ENCODE assay signal across 10 cellular contexts in the genomic region with DNA sequence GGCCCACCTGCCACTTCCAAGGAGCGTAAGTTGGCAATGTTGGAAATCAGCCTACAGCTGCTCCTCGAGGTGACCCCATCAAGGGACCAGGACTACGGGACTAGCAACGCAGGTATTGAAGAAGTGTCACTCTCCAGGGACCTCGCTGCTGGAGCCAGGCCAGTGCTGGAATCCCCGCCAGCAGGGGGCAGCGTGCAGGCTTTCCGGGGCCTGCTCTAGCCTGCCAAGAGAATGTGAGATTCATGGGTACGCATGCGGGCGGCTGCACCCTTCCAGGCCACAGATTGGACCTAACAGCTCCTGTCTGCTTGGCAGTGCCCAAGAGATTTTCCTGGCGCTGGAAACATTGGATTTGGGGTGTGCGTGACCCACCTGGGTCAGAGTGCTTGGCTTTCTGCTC.
DNase-seq lines count a peak whose midpoint lies in the region; ATAC-seq and TF ChIP-seq lines count a peak whose summit lies in the region.
"Had no signal": no experiment of that assay in that cellular context is flagged by ENCODE, and none has a peak within 500 bp of the region (broad histone marks: within the 10 kb centered on the region; RNA-seq: fewer than 3 reads in every experiment).

No MANE protein-coding gene starts in this region.

- peak; percentile 56 for TF ChIP-seq CTCF in epithelial cell of proximal tubule (conservative IDR thresholded peaks at IDR 0.05; ENCODE audit: low read depth, low read length)

- no peak for ATAC-seq in GM21515 (IDR thresholded peaks at IDR 0.05; ENCODE audit: unreplicated experiment)
- no peak for ATAC-seq in HG03469 (IDR thresholded peaks at IDR 0.05; ENCODE audit: unreplicated experiment)

- H3K4me3 ChIP-seq in epithelial cell of proximal tubule (ENCODE audit: low read depth, low read length): no peak overlapping the region
- H3K4me3 ChIP-seq: SK-N-MC had no signal

- peak; percentile 68 for DNase-seq in activated CD8-positive, alpha-beta memory T cell treated with anti-CD3 and anti-CD28 coated beads, Interleukin-2, amount 50 U/mL, for 48 hours
- no peak for DNase-seq in activated CD8-positive, alpha-beta memory T cell treated with anti-CD3 and anti-CD28 coated beads for 24 hours
- peak; percentile 34 for DNase-seq in NCI-H345 (lab: John Stamatoyannopoulos, UW)
- DNase-seq in epithelial cell of proximal tubule (ENCODE audit: low read depth): no peak
- peak; percentile 3 for DNase-seq in stimulated activated CD8-positive, alpha-beta memory T cell treated with anti-CD3 and anti-CD28 coated beads, Interleukin-2, amount 100 ng/mL, for 48 hours (ENCODE audit: low read depth in 2 of 2)
- DNase-seq in GF-D8 (lab: John Stamatoyannopoulos, UW): no peak
- DNase-seq: CD4-positive, alpha-beta memory T cell had no signal

Comparison
In these comparisons a context has a peak if more than half of its experiments do, and no peak if none do; other contexts are left out.
1. DNase-seq: peak in activated CD8-positive, alpha-beta memory T cell treated with anti-CD3 and anti-CD28 coated beads, Interleukin-2, amount 50 U/mL, for 48 hours (single experiment), NCI-H345 (single experiment) and stimulated activated CD8-positive, alpha-beta memory T cell treated with anti-CD3 and anti-CD28 coated beads, Interleukin-2, amount 100 ng/mL, for 48 hours (2 of 2); none in activated CD8-positive, alpha-beta memory T cell treated with anti-CD3 and anti-CD28 coated beads for 24 hours (single experiment), epithelial cell of proximal tubule (single experiment) and GF-D8 (single experiment).